1 cellular context compared by ENCODE assay signal in genomic region chr6:26422329-26422728, GRCh38.
TF ChIP-seq lines count a peak whose summit lies in the region.

No MANE protein-coding gene starts in this region.

TF ChIP-seq in WTC11, 78 proteins besides CTCF, POLR2A, EP300 and RAD21 (continued from another document):
- TF ChIP-seq E2F1 (CRISPR knock-in tag; IDR thresholded peaks at IDR 0.05) (no peak), PRRX2 (CRISPR knock-in tag; IDR thresholded peaks at IDR 0.05) (no peak), USF2 (CRISPR knock-in tag; IDR thresholded peaks at IDR 0.05) (no peak), NFYB (CRISPR knock-in tag; conservative IDR thresholded peaks at IDR 0.05; ENCODE audit: low read depth) (no peak), EMX1 (CRISPR knock-in tag; IDR thresholded peaks at IDR 0.05) (no peak), ERG (CRISPR knock-in tag; IDR thresholded peaks at IDR 0.05) (no peak), TP53 (CRISPR knock-in tag; IDR thresholded peaks at IDR 0.05) (no peak)
TF ChIP-seq in WTC11: peak in this region for 0.
